ENCODE assay signal across 19 cellular contexts in the genomic region with DNA sequence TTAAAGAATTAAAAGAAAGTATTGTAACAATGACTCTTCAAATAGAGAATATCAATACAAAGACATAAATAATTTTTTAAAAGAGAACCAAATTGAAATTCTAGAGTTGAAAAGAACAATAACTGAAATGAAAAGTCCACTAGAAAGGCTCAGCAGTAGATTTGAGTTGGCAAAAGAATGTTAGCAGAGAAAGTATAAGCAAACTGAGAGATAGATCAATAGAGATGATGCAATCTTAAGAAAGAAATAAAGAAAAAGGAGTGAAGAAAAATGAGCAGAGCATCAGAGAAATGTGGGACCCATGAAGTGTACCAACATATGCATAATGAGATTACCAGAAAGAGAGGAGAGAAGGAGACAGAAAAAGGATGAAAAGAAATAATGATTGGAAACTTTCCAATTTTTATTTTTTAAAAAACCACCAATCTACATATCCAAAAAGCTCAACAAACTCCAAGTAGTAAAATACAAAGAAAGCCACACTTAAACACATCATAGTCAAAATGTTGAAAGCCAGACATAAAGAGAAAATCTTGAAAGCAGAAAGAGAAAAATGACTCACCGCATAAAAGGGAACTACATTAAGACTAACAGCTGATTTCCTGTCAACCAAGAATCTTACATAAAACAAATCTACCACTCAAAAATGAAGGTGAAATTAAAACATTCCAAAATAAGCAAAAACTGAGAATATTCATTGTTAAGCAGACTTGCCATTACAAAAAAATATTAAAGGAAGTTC. TPM values are rescaled to one million over a fixed set of nuclear protein-coding genes. Genes with fewer than 3 reads are reported as not detected.
DNase-seq lines count a peak whose midpoint lies in the region; ATAC-seq, FAIRE-seq and TF ChIP-seq lines count a peak whose summit lies in the region.
"Had no signal": no experiment of that assay in that cellular context is flagged by ENCODE, and none has a peak within 500 bp of the region (broad histone marks: within the 10 kb centered on the region; RNA-seq: fewer than 3 reads in every experiment).

No MANE protein-coding gene starts in this region.

- FAIRE-seq in endothelial cell of umbilical vein (lab: Jason Lieb, UNC): no peak
- FAIRE-seq: A549 had no signal

- H3K27ac ChIP-seq in HCT116 (ENCODE audit: low read depth, low read length): no peak overlapping the region
- peak overlapping the region; percentile 7 for H3K27ac ChIP-seq in endothelial cell of umbilical vein (ENCODE audit: insufficient read depth, low read depth, low read length)
- no peak overlapping the region for H3K27ac ChIP-seq in WERI-Rb-1
- H3K27ac ChIP-seq: A549, breast epithelium, prostate gland, upper lobe of left lung had no signal

- peaks cover 25% of the 10 kb centered on the region for H3K9me3 Mint-ChIP-seq in activated CD4-positive, alpha-beta T cell treated with anti-CD3 and anti-CD28 coated beads for 36 hours (ENCODE audit: low read depth)
- H3K9me3 Mint-ChIP-seq in T-cell: peaks cover 8 to 26% (median 26%) of the 10 kb centered on the region in 3 donors

- H3K27me3 ChIP-seq in HCT116 (ENCODE audit: insufficient read depth, low read length) (peaks cover 5% of the 10 kb centered on the region; the same call in 1 of the 2 replicates), endothelial cell of umbilical vein (ENCODE audit: control insufficient read depth in 2 of 2, insufficient read depth in 2 of 2, low read length in 2 of 2) (no peaks in the 10 kb centered on the region), WERI-Rb-1 (ENCODE audit: insufficient read depth, low read depth, severe bottlenecking) (peaks cover 88% of the 10 kb centered on the region)
- H3K27me3 ChIP-seq: breast epithelium, upper lobe of left lung had no signal

- H3K36me3 Mint-ChIP-seq in activated CD4-positive, alpha-beta T cell treated with anti-CD3 and anti-CD28 coated beads for 36 hours (ENCODE audit: low read depth): peaks cover 11% of the 10 kb centered on the region
- peaks cover 9% of the 10 kb centered on the region for H3K36me3 Mint-ChIP-seq in T-cell

- TF ChIP-seq RAD21 in HCT116 (IDR thresholded peaks at IDR 0.05; ENCODE audit: low read depth): no peak

- no peak for DNase-seq in activated CD4-positive, alpha-beta T cell treated with anti-CD3 and anti-CD28 coated beads for 36 hours
- no peak for DNase-seq in activated CD4-positive, alpha-beta T cell treated with anti-CD3 and anti-CD28 coated beads for 4 hours
- DNase-seq in HCT116 (ENCODE audit: low read depth, low spot score) (no peak), T-cell (no peak), endothelial cell of umbilical vein (ENCODE audit: low read depth, low spot score) (no peak), HT-29 (ENCODE audit: low spot score) (no peak), WERI-Rb-1 (no peak)
- DNase-seq: activated CD4-positive, alpha-beta T cell treated with anti-CD3 and anti-CD28 coated beads, Interleukin-2, amount 50 U/mL, for 4 hours; Karpas-422; NCI-H1436 treated with DMSO at 0.1 percent for 48 hours; NCI-H226; SHP77; T-helper 9 cell; upper lobe of left lung had no signal

- H3K9me3 ChIP-seq in HCT116 (ENCODE audit: control insufficient read depth in 1 of 2, insufficient read depth in 1 of 2, low read depth in 1 of 2, low read length in 2 of 2) (no peaks in the 10 kb centered on the region), endothelial cell of umbilical vein (replicated peaks; ENCODE audit: control insufficient read depth, insufficient read depth, low read length) (peaks cover 2% of the 10 kb centered on the region), WERI-Rb-1 (ENCODE audit: severe bottlenecking) (peaks cover 27% of the 10 kb centered on the region)
- H3K9me3 ChIP-seq: prostate gland had no signal

- H3K4me1 Mint-ChIP-seq in activated CD4-positive, alpha-beta T cell treated with anti-CD3 and anti-CD28 coated beads for 36 hours: peaks cover 36% of the 10 kb centered on the region
- peaks cover 0 to 6% (median 2%) of the 10 kb centered on the region in 3 donors for H3K4me1 Mint-ChIP-seq in T-cell
- H3K4me1 Mint-ChIP-seq: nephron had no signal

- H3K9me2 ChIP-seq in HCT116 (ENCODE audit: insufficient read depth): no peaks in the 10 kb centered on the region

- H3K36me3 ChIP-seq in HCT116 (ENCODE audit: control insufficient read depth in 1 of 2, insufficient read depth in 2 of 2, low read length in 2 of 2) (no peaks in the 10 kb centered on the region), endothelial cell of umbilical vein (ENCODE audit: control insufficient read depth in 2 of 2, extremely low read depth in 1 of 2, insufficient read depth in 2 of 2, low read length in 2 of 2) (no peaks in the 10 kb centered on the region), WERI-Rb-1 (no peaks in the 10 kb centered on the region)
- H3K36me3 ChIP-seq: breast epithelium, prostate gland, upper lobe of left lung had no signal

- no peak overlapping the region for H3K9ac ChIP-seq in HCT116 (ENCODE audit: low read length)
- no peak overlapping the region for H3K9ac ChIP-seq in endothelial cell of umbilical vein (replicated peaks; ENCODE audit: extremely low read depth, insufficient read depth, low read length)

- RAD21 ChIA-PET in HCT116 (lab: Charles Lee; ENCODE audit: low non-redundant PET in 1 of 2, low total read pairs in 2 of 2, uncharacterized antibody in 2 of 2, unreplicated experiment in 2 of 2): no interaction called here

- CTCF ChIA-PET in activated CD4-positive, alpha-beta T cell treated with anti-CD3 and anti-CD28 coated beads for 36 hours (lab: Charles Lee): interaction anchor here (0.7 to 1.3 kb wide), 7 partner anchors 13 to 99 kb away, joined by 3 to 8 read pairs (median 4); no protein-coding TSS in a partner anchor
- CTCF ChIA-PET in HCT116 (lab: Charles Lee) (no interaction called here), T-cell (lab: Charles Lee) (interaction anchor here in 1 of 2 donors (0.7 to 1.1 kb wide), 3 partner anchors 11 to 288 kb away, joined by 3 to 4 read pairs (median 3); no protein-coding TSS in a partner anchor), endothelial cell of umbilical vein (lab: Charles Lee) (no interaction called here)

- H3K4me2 ChIP-seq in HCT116 (ENCODE audit: low read length) (no peak overlapping the region), endothelial cell of umbilical vein (ENCODE audit: insufficient read depth, low read length) (no peak overlapping the region)
- H3K4me2 ChIP-seq: A549 had no signal

- peak overlapping the region; percentile 91 for H3K27ac Mint-ChIP-seq in activated CD4-positive, alpha-beta T cell treated with anti-CD3 and anti-CD28 coated beads for 36 hours
- peak overlapping the region; percentile 19 to 69 for H3K27ac Mint-ChIP-seq in T-cell
- H3K27ac Mint-ChIP-seq: nephron had no signal

- H3K4me1 ChIP-seq in HCT116 (ENCODE audit: control insufficient read depth in 1 of 2, insufficient read depth in 2 of 2, low read length in 2 of 2): no peaks in the 10 kb centered on the region
- H3K4me1 ChIP-seq in endothelial cell of umbilical vein (ENCODE audit: control insufficient read depth, extremely low read depth, insufficient read depth, low read length): peaks cover 48% of the 10 kb centered on the region
- H3K4me1 ChIP-seq: breast epithelium, prostate gland had no signal

- H3K79me2 ChIP-seq in HCT116 (ENCODE audit: insufficient read depth, low read length) (no peaks in the 10 kb centered on the region), endothelial cell of umbilical vein (ENCODE audit: control insufficient read depth, insufficient read depth, low read length) (no peaks in the 10 kb centered on the region)

- dilution Hi-C loops in endothelial cell of umbilical vein (cut with MboI; ENCODE audit: extremely low pct_ligation_motif_present, low sequenced_read_pairs): no loop called here

- no TSS peak for BruUV-seq in HCT116 (replicated peaks; lab: Mats Ljungman, UMichigan)
- no TSS peak for BruUV-seq in endothelial cell of umbilical vein (replicated peaks; lab: Mats Ljungman, UMichigan)

- TF ChIP-seq POLR2A in HCT116 (IDR thresholded peaks at IDR 0.05; ENCODE audit: borderline replicate concordance, extremely low read depth, insufficient read depth, insufficient read length) (no peak), endothelial cell of umbilical vein (IDR thresholded peaks at IDR 0.05; ENCODE audit: low read depth, low read length) (no peak)

- H3K4me3 Mint-ChIP-seq in activated CD4-positive, alpha-beta T cell treated with anti-CD3 and anti-CD28 coated beads for 36 hours: no peak overlapping the region
- H3K4me3 Mint-ChIP-seq in T-cell: no peak overlapping the region
- H3K4me3 Mint-ChIP-seq: nephron had no signal

- TF ChIP-seq CTCF in HCT116 (IDR thresholded peaks at IDR 0.05 in 2 of 3, conservative IDR thresholded peaks at IDR 0.05 in 1 of 3; ENCODE audit: borderline replicate concordance in 1 of 3, insufficient read depth in 1 of 3, low read depth in 2 of 3, low read length in 2 of 3) (no peak), endothelial cell of umbilical vein (IDR thresholded peaks at IDR 0.05; ENCODE audit: extremely low read depth in 1 of 2, insufficient read depth in 1 of 2, low read depth in 1 of 2, low read length in 2 of 2) (no peak), WERI-Rb-1 (IDR thresholded peaks at IDR 0.05; ENCODE audit: low read depth, low read length) (no peak)

- peaks cover 9% of the 10 kb centered on the region for H3K27me3 Mint-ChIP-seq in activated CD4-positive, alpha-beta T cell treated with anti-CD3 and anti-CD28 coated beads for 36 hours
- peaks cover 9 to 24% of the 10 kb centered on the region in 2 donors for H3K27me3 Mint-ChIP-seq in T-cell

- peak; percentile 71 for ATAC-seq in activated CD4-positive, alpha-beta T cell treated with anti-CD3 and anti-CD28 coated beads for 36 hours
- ATAC-seq in HCT116 (no peak), T-cell (replicated peaks in 1 of 4) (peak in 2 of 4 experiments; percentile 36 to 50), GM19351 (IDR thresholded peaks at IDR 0.05; ENCODE audit: unreplicated experiment) (no peak)
- ATAC-seq: A549 had no signal

- H2AFZ ChIP-seq in HCT116 (ENCODE audit: low read depth, low read length, poor library complexity, severe bottlenecking): no peak overlapping the region
- H2AFZ ChIP-seq in endothelial cell of umbilical vein (ENCODE audit: low read depth, low read length): no peak overlapping the region

- H4K20me1 ChIP-seq in HCT116 (ENCODE audit: insufficient read depth) (no peaks in the 10 kb centered on the region), endothelial cell of umbilical vein (replicated peaks; ENCODE audit: control insufficient read depth, extremely low read depth, insufficient read depth, low read length) (no peaks in the 10 kb centered on the region)

- intact Hi-C loops in activated CD4-positive, alpha-beta T cell treated with anti-CD3 and anti-CD28 coated beads for 36 hours (cut with DNase I, micrococcal nuclease): loop anchor here in 1 of 2 experiments (1.0 kb wide), 2 partner anchors 20 to 105 kb away; partner anchors contain the start of genes IFT27 and NCF4
- intact Hi-C loops in HCT116 (cut with micrococcal nuclease) (no loop called here), endothelial cell of umbilical vein (cut with micrococcal nuclease) (no loop called here)

- POLR2A ChIA-PET in activated CD4-positive, alpha-beta T cell treated with anti-CD3 and anti-CD28 coated beads for 36 hours (lab: Charles Lee): interaction anchor here (0.6 kb wide), 1 partner anchor 28 kb away, joined by 3 read pairs; no protein-coding TSS in a partner anchor
- POLR2A ChIA-PET in HCT116 (lab: Charles Lee): no interaction called here
- POLR2A ChIA-PET in T-cell (lab: Charles Lee): no interaction called here
- POLR2A ChIA-PET in endothelial cell of umbilical vein (lab: Charles Lee): no interaction called here

- H3K4me3 ChIP-seq in HCT116 (replicated peaks in 1 of 2; ENCODE audit: low read depth in 1 of 2, low read length in 2 of 2) (no peak overlapping the region), endothelial cell of umbilical vein (replicated peaks in 1 of 3; ENCODE audit: insufficient read depth in 1 of 3, low read depth in 1 of 3, low read length in 3 of 3) (no peak overlapping the region), WERI-Rb-1 (ENCODE audit: low read depth, low read length) (no peak overlapping the region)
- H3K4me3 ChIP-seq: A549, breast epithelium, prostate gland, upper lobe of left lung had no signal

- no peaks in the 10 kb centered on the region for H3K9me1 ChIP-seq in endothelial cell of umbilical vein (replicated peaks; ENCODE audit: control insufficient read depth, extremely low read depth, insufficient read depth, low read length)

RNA-seq across cellular contexts. Expression of gene NCF4, which starts 20.9 kb away (rescaled TPM):
- 1 to 10 TPM; 3.8 to 3.9 TPM for total RNA-seq in activated CD4-positive, alpha-beta T cell treated with anti-CD3 and anti-CD28 coated beads for 36 hours
- total RNA-seq in HCT116 (2021; ENCODE audit: unreplicated experiment) (0.37 TPM), T-cell (10 to 100 TPM in 4 of 5 donors, 1 to 10 TPM in 1; 8.0 to 23.6 (median 15.9) TPM), endothelial cell of umbilical vein (not detected in 2 replicates)
- 0.46 and 0.86 TPM in 2 replicates for polyA plus RNA-seq in HCT116 (2012)
- polyA plus RNA-seq in endothelial cell of umbilical vein: 0.07 and 0.13 TPM in 2 replicates
- polyA plus RNA-seq in endothelial cell of umbilical vein (2011; cell fraction: cytosol; rRNA removed): 0.08 and 0.10 TPM in 2 replicates
- polyA plus RNA-seq in endothelial cell of umbilical vein (2011; cell fraction: nucleus; rRNA removed): not detected in 2 replicates
- not detected in 2 replicates for polyA plus RNA-seq in endothelial cell of umbilical vein (2012)
- polyA minus RNA-seq in endothelial cell of umbilical vein: not detected in 2 replicates
- not detected for polyA minus RNA-seq in endothelial cell of umbilical vein (2011; cell fraction: cytosol; rRNA and poly(A)+ RNA removed)
- polyA minus RNA-seq in endothelial cell of umbilical vein (2011; cell fraction: nucleus; rRNA and poly(A)+ RNA removed): not detected in 2 replicates
- not detected in 2 replicates for total RNA-seq in HT-29 (2014; rRNA removed; shearing (Covaris generic))
- polyA plus RNA-seq: A549 had no signal

RNA-seq across cellular contexts. Expression of gene CSF2RB, which starts 31.8 kb away (rescaled TPM):
- under 1 TPM; 0.30 to 0.54 TPM for total RNA-seq in activated CD4-positive, alpha-beta T cell treated with anti-CD3 and anti-CD28 coated beads for 36 hours
- total RNA-seq in HCT116 (2021; ENCODE audit: unreplicated experiment) (0.10 TPM), T-cell (1 to 10 TPM; 3.4 to 6.0 (median 4.1) TPM), endothelial cell of umbilical vein (20.6 and 24.9 TPM in 2 replicates)
- polyA plus RNA-seq in HCT116 (2012): not detected in 2 replicates
- 68.2 and 100 TPM in 2 replicates for polyA plus RNA-seq in endothelial cell of umbilical vein
- 31.6 and 44.4 TPM in 2 replicates for polyA plus RNA-seq in endothelial cell of umbilical vein (2011; cell fraction: cytosol; rRNA removed)
- 67.6 and 71.3 TPM in 2 replicates for polyA plus RNA-seq in endothelial cell of umbilical vein (2011; cell fraction: nucleus; rRNA removed)
- polyA plus RNA-seq in endothelial cell of umbilical vein (2012): 33.4 and 53.4 TPM in 2 replicates
- 68.3 and 84.4 TPM in 2 replicates for polyA minus RNA-seq in endothelial cell of umbilical vein
- not detected for polyA minus RNA-seq in endothelial cell of umbilical vein (2011; cell fraction: cytosol; rRNA and poly(A)+ RNA removed)
- polyA minus RNA-seq in endothelial cell of umbilical vein (2011; cell fraction: nucleus; rRNA and poly(A)+ RNA removed): 19.7 and 28.6 TPM in 2 replicates
- not detected in 2 replicates for total RNA-seq in HT-29 (2014; rRNA removed; shearing (Covaris generic))
- polyA plus RNA-seq: A549 had no signal
